Comparison of ENCODE assay signal across 8 cellular contexts in genomic region chr1:169892819-169893644, GRCh38. TPM values are rescaled to one million over a fixed set of nuclear protein-coding genes. Genes with fewer than 3 reads are reported as not detected.
A peak's percentile ranks its signal among the peaks of the same experiment; 100 is the strongest.
DNase-seq lines count a peak whose midpoint lies in the region; FAIRE-seq and TF ChIP-seq lines count a peak whose summit lies in the region.

No MANE protein-coding gene starts in this region.

- H3K36me3 ChIP-seq in HEK293 (ENCODE audit: control insufficient read depth in 2 of 2, insufficient read depth in 1 of 2, low read length in 2 of 2) (peaks cover 0 to 8% of the 10 kb centered on the region in 2 experiments; a peak in 1 of 3 replicates), kidney (ENCODE audit: control insufficient read depth in 1 of 2, insufficient read depth in 2 of 2, low read length in 2 of 2) (no peaks in the 10 kb centered on the region)

- POLR2A ChIA-PET in HEK293 (lab: Yijun Ruan, JAX) = interaction anchor here (1.4 to 2.3 kb wide), 5 partner anchors 10 to 100 kb away, joined by 4 to 16 read pairs (median 7); partner anchors contain the start of gene METTL18

- DNase-seq in GM12864 (ENCODE audit: low read depth) (no peak), NCI-H510A treated with DMSO at 0.1 percent for 48 hours (lab: John Stamatoyannopoulos, UW) (peak; percentile 28), brain pericyte (ENCODE audit: low read depth, low spot score) (peak; percentile 16), kidney (peak; percentile 85), NCI-H1930 (lab: John Stamatoyannopoulos, UW) (no peak), NCI-H524 treated with DMSO at 0.1 percent for 48 hours (lab: John Stamatoyannopoulos, UW) (no peak)
- peak; percentile 19 for DNase-seq in stimulated activated CD4-positive, alpha-beta T cell treated with anti-CD3 and anti-CD28 coated beads, Interleukin-2, amount 100 ng/mL, for 4 hours (ENCODE audit: low read depth)

- TF ChIP-seq CTCF in GM12864 (IDR thresholded peaks at IDR 0.05; ENCODE audit: low read depth, low read length, missing control alignments) (no peak), HEK293 (tag by site-specific recombination; IDR thresholded peaks at IDR 0.05) (no peak), kidney (IDR thresholded peaks at IDR 0.05; ENCODE audit: borderline replicate concordance, extremely low read depth, insufficient read depth) (no peak)

- H3K9me3 ChIP-seq in HEK293 (ENCODE audit: control insufficient read depth, insufficient read depth, low read depth, low read length) = no peaks in the 10 kb centered on the region
- H3K9me3 ChIP-seq in kidney (ENCODE audit: control insufficient read depth in 1 of 2, low read length in 2 of 2) = no peaks in the 10 kb centered on the region

- H3K4me3 ChIP-seq in GM12864 (ENCODE audit: low read depth, low read length) (peak overlapping the region; percentile 95), HEK293 (ENCODE audit: low read depth, low read length) (peak overlapping the region; percentile 91), kidney (ENCODE audit: low read length in 2 of 2) (peak overlapping the region; percentile 81 to 87)

- H3K4me1 ChIP-seq in HEK293 (ENCODE audit: control insufficient read depth, insufficient read depth, low read length) (peaks cover 17% of the 10 kb centered on the region), kidney (ENCODE audit: control insufficient read depth in 1 of 2, insufficient read depth in 1 of 2, low read depth in 1 of 2, low read length in 2 of 2) (peaks cover 6 to 13% of the 10 kb centered on the region in 2 donors)

- peak overlapping the region; percentile 92 for H3K27ac ChIP-seq in HEK293 (ENCODE audit: extremely low read depth, low read depth, low read length)
- H3K27ac ChIP-seq in kidney (ENCODE audit: low read depth in 2 of 2, low read length in 2 of 2) = peak overlapping the region; percentile 96 to 100

- H3K9ac ChIP-seq in kidney (ENCODE audit: low read length in 2 of 2) = peak overlapping the region; percentile 44 to 67

- CTCF ChIA-PET in HEK293 (lab: Yijun Ruan, JAX) = interaction anchor here (0.6 to 1.3 kb wide), 5 partner anchors 9 to 1314 kb away, joined by 3 to 4 read pairs (median 4); no protein-coding TSS in a partner anchor

- intact Hi-C loops in kidney (cut with DNase I) = no loop called here

- FAIRE-seq in kidney (lab: Jason Lieb, UNC) = no peak

TF ChIP-seq in HEK293, 187 proteins besides CTCF, POLR2A, EP300 and RAD21:
- peak; percentile 38 for TF ChIP-seq SP2 (tag by site-specific recombination; IDR thresholded peaks at IDR 0.05)
- TF ChIP-seq ZBTB8A (tag by site-specific recombination; IDR thresholded peaks at IDR 0.05) = peak; percentile 69
- peak; percentile 25; the same call in 1 of the 2 replicates for TF ChIP-seq ZNF121 (tag by site-specific recombination; IDR thresholded peaks at IDR 0.05)
- no peak for TF ChIP-seq ZNF132 (tag by site-specific recombination; IDR thresholded peaks at IDR 0.05; ENCODE audit: borderline replicate concordance)
- TF ChIP-seq ZSCAN30 (tag by site-specific recombination; IDR thresholded peaks at IDR 0.05) = 0 out of 2 replicates have a peak, but pooled peaks have one; percentile 24
- TF ChIP-seq ZNF521 (tag by site-specific recombination; IDR thresholded peaks at IDR 0.05) = no peak
- TF ChIP-seq ZBTB20 (tag by site-specific recombination; IDR thresholded peaks at IDR 0.05) = peak; percentile 70
- no peak for TF ChIP-seq ZNF488 (tag by site-specific recombination; IDR thresholded peaks at IDR 0.05)
- no peak for TF ChIP-seq ZNF2 (tag by site-specific recombination; IDR thresholded peaks at IDR 0.05)
- peak; percentile 96 for TF ChIP-seq ZBTB26 (tag by site-specific recombination; optimal IDR thresholded peaks at IDR 0.05)

RNA-seq across cellular contexts. Expression of gene SCYL3, which starts 0.7 kb away (rescaled TPM):
- total RNA-seq in kidney = 14.8 TPM
- 5.6 TPM for polyA plus RNA-seq in kidney (ENCODE audit: insufficient read depth, low read depth, low replicate concordance)

Comparison
In these comparisons a context has a peak if more than half of its experiments do, and no peak if none do; other contexts are left out.
1. DNase-seq: peak in NCI-H510A treated with DMSO at 0.1 percent for 48 hours (single experiment), brain pericyte (single experiment), kidney (single experiment) and stimulated activated CD4-positive, alpha-beta T cell treated with anti-CD3 and anti-CD28 coated beads, Interleukin-2, amount 100 ng/mL, for 4 hours (single experiment); none in GM12864 (single experiment), NCI-H1930 (0 of 2) and NCI-H524 treated with DMSO at 0.1 percent for 48 hours (single experiment).
2. Peak in every context shown above with its lines, with median percentiles within 50 percentile points of each other: H3K4me3 ChIP-seq.